Comparison of ENCODE assay signal across 8 cellular contexts in genomic region chr12:14664434-14665023, GRCh38. TPM values are rescaled to one million over a fixed set of nuclear protein-coding genes. Genes with fewer than 3 reads are reported as not detected.
DNase-seq lines count a peak whose midpoint lies in the region; ATAC-seq, FAIRE-seq and TF ChIP-seq lines count a peak whose summit lies in the region.

No MANE protein-coding gene starts in this region.

- peak; percentile 33 for FAIRE-seq in GM12892 (lab: Jason Lieb, UNC)

- DNase-seq in GM12892 (ENCODE audit: insufficient read length) (no peak), NCI-H187 treated with DMSO at 0.1 percent for 48 hours (lab: John Stamatoyannopoulos, UW) (peak; percentile 9), foreskin fibroblast (peak; percentile 17 to 50), putamen (ENCODE audit: low spot score) (peak; percentile 25)

- no peak for TF ChIP-seq POLR2A in GM12892 (IDR thresholded peaks at IDR 0.05; ENCODE audit: low read depth, low read length)

- H3K27ac ChIP-seq in C4-2B, result no peak overlapping the region

- no peak overlapping the region for H3K4me3 ChIP-seq in WI38 (ENCODE audit: low read depth, low read length)
- no peak overlapping the region for H3K4me3 ChIP-seq in foreskin fibroblast (ENCODE audit: low read depth in 1 of 2, low read length in 2 of 2)

- no peak for ATAC-seq in GM21576 (IDR thresholded peaks at IDR 0.05; ENCODE audit: unreplicated experiment)
- ATAC-seq in HG03039 (IDR thresholded peaks at IDR 0.05; ENCODE audit: unreplicated experiment), result no peak

- TF ChIP-seq CTCF in C4-2B (conservative IDR thresholded peaks at IDR 0.05) (peak; percentile 81), WI38 (IDR thresholded peaks at IDR 0.05; ENCODE audit: low read depth, low read length) (peak; percentile 17; the same call in 1 of the 2 replicates), foreskin fibroblast (IDR thresholded peaks at IDR 0.05; ENCODE audit: low read depth, low read length) (peak; percentile 35)

RNA-seq across cellular contexts. Expression of gene GUCY2C, which starts 31.9 kb away (rescaled TPM):
- 0.23 TPM for polyA plus RNA-seq in GM12892 (2012; ENCODE audit: missing spikeins)

Comparison
In these comparisons a context has a peak if more than half of its experiments do, and no peak if none do; other contexts are left out.
1. CTCF ChIP-seq: peak in every context shown above with its lines; median percentile 81 in C4-2B; 35 in foreskin fibroblast; 17 in WI38.